In genomic region chr18:2894841-2895370, GRCh38 we compare ENCODE assay signal across 24 cellular contexts. TPM values are rescaled to one million over a fixed set of nuclear protein-coding genes. Genes with fewer than 3 reads are reported as not detected.
DNase-seq lines count a peak whose midpoint lies in the region; ATAC-seq and TF ChIP-seq lines count a peak whose summit lies in the region.
"Had no signal": no experiment of that assay in that cellular context is flagged by ENCODE, and none has a peak within 500 bp of the region (broad histone marks: within the 10 kb centered on the region; RNA-seq: fewer than 3 reads in every experiment).

No MANE protein-coding gene starts in this region.

- TF ChIP-seq CTCF in heart right ventricle (IDR thresholded peaks at IDR 0.05), result no peak
- no peak for TF ChIP-seq CTCF in endothelial cell (IDR thresholded peaks at IDR 0.05; ENCODE audit: unreplicated experiment)

- intact Hi-C loops in heart right ventricle (cut with DNase I), result loop anchor here in 2 of 10 donors (2.0 to 5.0 kb wide), 2 partner anchors 38 kb away; no protein-coding TSS in a partner anchor
- intact Hi-C loops in Right ventricle myocardium inferior (cut with DNase I), result loop anchor here (2.0 kb wide), 2 partner anchors 14 to 38 kb away; no protein-coding TSS in a partner anchor

- H3K4me1 Mint-ChIP-seq in endothelial cell (ENCODE audit: unreplicated experiment), result peaks cover 7% of the 10 kb centered on the region

- H3K27me3 ChIP-seq in heart right ventricle, result no peaks in the 10 kb centered on the region
- H3K27me3 ChIP-seq: BLaER1, sigmoid colon, tibial artery had no signal

- H3K36me3 ChIP-seq in heart right ventricle, result peaks cover 0 to 23% (median 0%) of the 10 kb centered on the region in 9 donors
- H3K36me3 ChIP-seq: BLaER1, sigmoid colon had no signal

- H3K27ac Mint-ChIP-seq in endothelial cell (ENCODE audit: unreplicated experiment), result peak overlapping the region; percentile 20
- H3K27ac Mint-ChIP-seq: activated naive CD8-positive, alpha-beta T cell treated with anti-CD3 and anti-CD28 coated beads, Interleukin-2, amount 10 ng/mL, durations not matched to agents 7 days and 5 days; mesothelial cell of epicardium; progenitor cell of endocrine pancreas had no signal

- H3K4me3 ChIP-seq in heart right ventricle, result no peak overlapping the region
- H3K4me3 ChIP-seq: BLaER1, coronary artery, sigmoid colon, tibial artery had no signal

- 56 to 74% methylated on average over 2 of the region's 2 CpGs for WGBS in heart right ventricle, 2 donors

- ATAC-seq in heart right ventricle, result no peak
- ATAC-seq in Right ventricle myocardium inferior, result no peak
- no peak for ATAC-seq in GM19351 (IDR thresholded peaks at IDR 0.05; ENCODE audit: unreplicated experiment)
- ATAC-seq: HCT116 had no signal

- H3K9me3 Mint-ChIP-seq in endothelial cell (ENCODE audit: unreplicated experiment), result no peaks in the 10 kb centered on the region
- H3K9me3 Mint-ChIP-seq: mesothelial cell of epicardium had no signal

- H3K4me1 ChIP-seq in heart right ventricle, result peaks cover 3 to 44% (median 24%) of the 10 kb centered on the region in 9 donors
- H3K4me1 ChIP-seq: sigmoid colon had no signal

- H3K4me3 Mint-ChIP-seq in endothelial cell (ENCODE audit: unreplicated experiment), result no peak overlapping the region
- H3K4me3 Mint-ChIP-seq: activated CD4-positive, alpha-beta memory T cell treated with anti-CD3 and anti-CD28 coated beads for 36 hours; activated naive CD8-positive, alpha-beta T cell treated with anti-CD3 and anti-CD28 coated beads, Interleukin-2, amount 10 ng/mL, durations not matched to agents 7 days and 5 days; mesothelial cell of epicardium had no signal

- DNase-seq in heart right ventricle (no peak), Right ventricle myocardium inferior (ENCODE audit: missing footprints) (no peak), NCI-H82 (lab: John Stamatoyannopoulos, UW) (peak; percentile 94), endothelial cell (ENCODE audit: low spot score) (no peak), activated gamma-delta T cell (lab: John Stamatoyannopoulos, UW) (no peak)
- peak; percentile 8 for DNase-seq in stimulated activated CD8-positive, alpha-beta memory T cell treated with anti-CD3 and anti-CD28 coated beads, Interleukin-4, amount 100 ng/mL, for 48 hours
- no peak for DNase-seq in central memory CD4-positive, alpha-beta T cell
- DNase-seq: activated CD4-positive, alpha-beta memory T cell treated with anti-CD3 and anti-CD28 coated beads for 36 hours; activated naive CD8-positive, alpha-beta T cell treated with anti-CD3 and anti-CD28 coated beads, Interleukin-2, amount 10 ng/mL, durations not matched to agents 7 days and 5 days; effector CD8-positive, alpha-beta T cell; NCI-H1436; NCI-H2081 treated with DMSO at 0.1 percent for 48 hours; NCI-H446; NCI-H748 treated with DMSO at 0.1 percent for 48 hours; stimulated activated CD4-positive, alpha-beta T cell treated with anti-CD3 and anti-CD28 coated beads, Interleukin-4, amount 100 ng/mL, for 1 hour; SW 1271 had no signal

- H3K27ac ChIP-seq in heart right ventricle, result peak overlapping the region in 9 of 10 donors; percentile 1 to 81 (median 65)
- H3K27ac ChIP-seq: BLaER1, sigmoid colon, tibial artery had no signal

- peaks cover 9% of the 10 kb centered on the region for H3K27me3 Mint-ChIP-seq in endothelial cell (ENCODE audit: unreplicated experiment)
- H3K27me3 Mint-ChIP-seq: activated CD4-positive, alpha-beta memory T cell treated with anti-CD3 and anti-CD28 coated beads for 36 hours; activated naive CD8-positive, alpha-beta T cell treated with anti-CD3 and anti-CD28 coated beads, Interleukin-2, amount 10 ng/mL, durations not matched to agents 7 days and 5 days; progenitor cell of endocrine pancreas had no signal

- H3K9me3 ChIP-seq in heart right ventricle, result peaks cover 0 to 7% (median 0%) of the 10 kb centered on the region in 11 donors
- H3K9me3 ChIP-seq: sigmoid colon, tibial artery had no signal

- H3K36me3 Mint-ChIP-seq in endothelial cell (ENCODE audit: low read depth, unreplicated experiment), result peaks cover 9% of the 10 kb centered on the region
- H3K36me3 Mint-ChIP-seq: mesothelial cell of epicardium had no signal

RNA-seq across cellular contexts. Expression of gene EMILIN2, which starts 48.1 kb away (rescaled TPM):
- total RNA-seq in heart right ventricle, result 10 to 100 TPM in 9 of 10 donors, 1 to 10 TPM in 1; 9.5 to 50.5 (median 19.6) TPM
- polyA plus RNA-seq in heart right ventricle, result 10 to 100 TPM; 15.4 to 34.8 TPM
- total RNA-seq in Right ventricle myocardium inferior, result 24.6 TPM
- total RNA-seq in endothelial cell (ENCODE audit: unreplicated experiment), result 6.8 TPM

Comparison
In these comparisons a context has a peak if more than half of its experiments do, and no peak if none do; other contexts are left out.
1. DNase-seq: peak in NCI-H82 (single experiment) and stimulated activated CD8-positive, alpha-beta memory T cell treated with anti-CD3 and anti-CD28 coated beads, Interleukin-4, amount 100 ng/mL, for 48 hours (single experiment); none in heart right ventricle (0 of 2), Right ventricle myocardium inferior (single experiment), endothelial cell (single experiment), activated gamma-delta T cell (single experiment) and central memory CD4-positive, alpha-beta T cell (single experiment).